1 cellular context compared by ENCODE assay signal in the genomic region with DNA sequence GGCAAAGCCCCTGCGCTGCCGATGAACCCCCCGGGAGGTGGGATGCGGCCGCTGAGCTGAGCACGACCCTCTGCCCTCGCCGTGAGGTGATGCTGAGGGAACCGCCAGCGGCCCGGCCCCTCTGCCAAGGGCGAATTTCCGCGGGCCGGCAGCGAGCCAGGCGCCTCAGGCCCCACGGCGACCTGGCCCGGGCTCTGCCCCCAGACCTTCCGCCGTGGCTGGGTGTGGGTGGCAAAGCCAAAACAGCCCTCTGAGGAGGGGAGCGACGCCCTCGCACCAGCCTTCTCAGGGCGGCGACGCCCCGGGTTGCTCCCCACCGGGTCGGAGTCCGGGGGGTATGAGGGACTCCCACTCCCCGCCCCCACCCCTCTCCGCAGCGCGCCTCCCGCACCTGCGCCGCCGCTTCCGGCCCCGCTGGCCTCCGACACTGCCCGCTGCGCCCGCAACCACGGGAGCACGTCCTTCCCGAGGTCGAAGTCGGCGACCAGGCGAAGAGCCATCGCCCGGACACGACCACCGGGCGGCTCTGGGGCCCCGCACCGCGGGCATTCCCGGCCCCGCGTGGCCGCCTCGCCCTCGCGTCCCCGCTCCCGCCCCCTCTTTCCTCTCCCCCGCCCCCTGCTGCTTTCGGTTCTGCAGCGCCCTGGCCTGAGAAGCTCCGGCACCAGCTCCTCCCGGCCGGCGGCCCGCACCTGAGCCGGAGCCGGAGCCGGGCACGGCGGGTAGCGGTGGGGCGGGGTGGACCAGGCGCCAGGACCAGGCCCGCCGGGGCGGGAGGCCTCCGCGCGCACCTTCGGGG.
TF ChIP-seq lines count a peak whose summit lies in the region.

A gene with protein sequence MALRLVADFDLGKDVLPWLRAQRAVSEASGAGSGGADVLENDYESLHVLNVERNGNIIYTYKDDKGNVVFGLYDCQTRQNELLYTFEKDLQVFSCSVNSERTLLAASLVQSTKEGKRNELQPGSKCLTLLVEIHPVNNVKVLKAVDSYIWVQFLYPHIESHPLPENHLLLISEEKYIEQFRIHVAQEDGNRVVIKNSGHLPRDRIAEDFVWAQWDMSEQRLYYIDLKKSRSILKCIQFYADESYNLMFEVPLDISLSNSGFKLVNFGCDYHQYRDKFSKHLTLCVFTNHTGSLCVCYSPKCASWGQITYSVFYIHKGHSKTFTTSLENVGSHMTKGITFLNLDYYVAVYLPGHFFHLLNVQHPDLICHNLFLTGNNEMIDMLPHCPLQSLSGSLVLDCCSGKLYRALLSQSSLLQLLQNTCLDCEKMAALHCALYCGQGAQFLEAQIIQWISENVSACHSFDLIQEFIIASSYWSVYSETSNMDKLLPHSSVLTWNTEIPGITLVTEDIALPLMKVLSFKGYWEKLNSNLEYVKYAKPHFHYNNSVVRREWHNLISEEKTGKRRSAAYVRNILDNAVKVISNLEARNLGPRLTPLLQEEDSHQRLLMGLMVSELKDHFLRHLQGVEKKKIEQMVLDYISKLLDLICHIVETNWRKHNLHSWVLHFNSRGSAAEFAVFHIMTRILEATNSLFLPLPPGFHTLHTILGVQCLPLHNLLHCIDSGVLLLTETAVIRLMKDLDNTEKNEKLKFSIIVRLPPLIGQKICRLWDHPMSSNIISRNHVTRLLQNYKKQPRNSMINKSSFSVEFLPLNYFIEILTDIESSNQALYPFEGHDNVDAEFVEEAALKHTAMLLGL (minus strand): TSS at position 528 of the 799 bp plus-strand sequence. CDS start 28 bp downstream, at position 500.

TF ChIP-seq in HepG2, 621 proteins besides CTCF, POLR2A, EP300 and RAD21 (continued from another document and continues in another):
- TF ChIP-seq, protein P1, sequence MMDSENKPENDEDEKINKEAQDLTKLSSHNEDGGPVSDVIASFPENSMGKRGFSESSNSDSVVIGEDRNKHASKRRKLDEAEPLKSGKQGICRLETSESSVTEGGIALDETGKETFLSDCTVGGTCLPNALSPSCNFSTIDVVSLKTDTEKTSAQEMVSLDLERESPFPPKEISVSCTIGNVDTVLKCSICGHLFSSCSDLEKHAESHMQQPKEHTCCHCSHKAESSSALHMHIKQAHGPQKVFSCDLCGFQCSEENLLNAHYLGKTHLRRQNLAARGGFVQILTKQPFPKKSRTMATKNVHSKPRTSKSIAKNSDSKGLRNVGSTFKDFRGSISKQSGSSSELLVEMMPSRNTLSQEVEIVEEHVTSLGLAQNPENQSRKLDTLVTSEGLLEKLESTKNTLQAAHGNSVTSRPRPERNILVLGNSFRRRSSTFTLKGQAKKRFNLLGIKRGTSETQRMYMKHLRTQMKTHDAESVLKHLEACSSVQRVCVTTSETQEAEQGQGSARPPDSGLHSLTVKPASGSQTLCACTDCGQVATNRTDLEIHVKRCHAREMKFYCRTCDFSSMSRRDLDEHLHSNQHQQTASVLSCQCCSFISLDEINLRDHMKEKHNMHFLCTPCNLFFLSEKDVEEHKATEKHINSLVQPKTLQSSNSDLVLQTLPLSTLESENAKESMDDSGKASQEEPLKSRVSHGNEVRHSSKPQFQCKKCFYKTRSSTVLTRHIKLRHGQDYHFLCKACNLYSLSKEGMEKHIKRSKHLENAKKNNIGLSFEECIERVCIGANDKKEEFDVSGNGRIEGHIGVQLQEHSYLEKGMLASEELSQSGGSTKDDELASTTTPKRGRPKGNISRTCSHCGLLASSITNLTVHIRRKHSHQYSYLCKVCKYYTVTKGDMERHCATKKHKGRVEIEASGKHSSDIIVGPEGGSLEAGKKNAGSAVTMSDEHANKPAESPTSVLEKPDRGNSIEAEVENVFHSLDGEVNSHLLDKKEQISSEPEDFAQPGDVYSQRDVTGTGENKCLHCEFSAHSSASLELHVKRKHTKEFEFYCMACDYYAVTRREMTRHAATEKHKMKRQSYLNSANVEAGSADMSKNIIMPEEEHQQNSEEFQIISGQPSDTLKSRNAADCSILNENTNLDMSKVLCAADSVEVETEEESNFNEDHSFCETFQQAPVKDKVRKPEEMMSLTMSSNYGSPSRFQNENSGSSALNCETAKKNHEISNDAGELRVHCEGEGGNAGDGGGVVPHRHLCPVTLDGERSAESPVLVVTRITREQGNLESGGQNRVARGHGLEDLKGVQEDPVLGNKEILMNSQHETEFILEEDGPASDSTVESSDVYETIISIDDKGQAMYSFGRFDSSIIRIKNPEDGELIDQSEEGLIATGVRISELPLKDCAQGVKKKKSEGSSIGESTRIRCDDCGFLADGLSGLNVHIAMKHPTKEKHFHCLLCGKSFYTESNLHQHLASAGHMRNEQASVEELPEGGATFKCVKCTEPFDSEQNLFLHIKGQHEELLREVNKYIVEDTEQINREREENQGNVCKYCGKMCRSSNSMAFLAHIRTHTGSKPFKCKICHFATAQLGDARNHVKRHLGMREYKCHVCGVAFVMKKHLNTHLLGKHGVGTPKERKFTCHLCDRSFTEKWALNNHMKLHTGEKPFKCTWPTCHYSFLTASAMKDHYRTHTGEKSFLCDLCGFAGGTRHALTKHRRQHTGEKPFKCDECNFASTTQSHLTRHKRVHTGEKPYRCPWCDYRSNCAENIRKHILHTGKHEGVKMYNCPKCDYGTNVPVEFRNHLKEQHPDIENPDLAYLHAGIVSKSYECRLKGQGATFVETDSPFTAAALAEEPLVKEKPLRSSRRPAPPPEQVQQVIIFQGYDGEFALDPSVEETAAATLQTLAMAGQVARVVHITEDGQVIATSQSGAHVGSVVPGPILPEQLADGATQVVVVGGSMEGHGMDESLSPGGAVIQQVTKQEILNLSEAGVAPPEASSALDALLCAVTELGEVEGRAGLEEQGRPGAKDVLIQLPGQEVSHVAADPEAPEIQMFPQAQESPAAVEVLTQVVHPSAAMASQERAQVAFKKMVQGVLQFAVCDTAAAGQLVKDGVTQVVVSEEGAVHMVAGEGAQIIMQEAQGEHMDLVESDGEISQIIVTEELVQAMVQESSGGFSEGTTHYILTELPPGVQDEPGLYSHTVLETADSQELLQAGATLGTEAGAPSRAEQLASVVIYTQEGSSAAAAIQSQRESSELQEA (CRISPR knock-in tag; IDR thresholded peaks at IDR 0.05; ENCODE audit: not compliant biosample characterization), result no peak
- TF ChIP-seq PHF21A (CRISPR knock-in tag; IDR thresholded peaks at IDR 0.05) (peak; percentile 46), HMGA1 (CRISPR knock-in tag; conservative IDR thresholded peaks at IDR 0.05) (no peak), SKI (IDR thresholded peaks at IDR 0.05; ENCODE audit: partially characterized antibody) (no peak), JUND (CRISPR knock-in tag; IDR thresholded peaks at IDR 0.05) (no peak), KAT8 (CRISPR knock-in tag; IDR thresholded peaks at IDR 0.05) (0 out of 2 replicates have a peak, but pooled peaks have one; percentile 7), FOXK2 (IDR thresholded peaks at IDR 0.05) (no peak), RXRB (CRISPR knock-in tag; IDR thresholded peaks at IDR 0.05; ENCODE audit: borderline replicate concordance) (peak; percentile 38; the same call in 1 of the 2 replicates), ZNF850 (CRISPR knock-in tag; conservative IDR thresholded peaks at IDR 0.05) (peak; percentile 10; the same call in 1 of the 2 replicates), CEBPG (CRISPR knock-in tag; IDR thresholded peaks at IDR 0.05) (no peak), IRX3 (CRISPR knock-in tag; IDR thresholded peaks at IDR 0.05; ENCODE audit: borderline replicate concordance, low read depth) (peak; percentile 86), ZNF235 (CRISPR knock-in tag; IDR thresholded peaks at IDR 0.05; ENCODE audit: borderline replicate concordance) (peak; percentile 48; the same call in 1 of the 2 replicates), ZNF331 (CRISPR knock-in tag; IDR thresholded peaks at IDR 0.05) (0 out of 2 replicates have a peak, but pooled peaks have one; percentile 9), ZNF776 (CRISPR knock-in tag; IDR thresholded peaks at IDR 0.05) (0 out of 2 replicates have a peak, but pooled peaks have one; percentile 33), ZNF232 (CRISPR knock-in tag; IDR thresholded peaks at IDR 0.05; ENCODE audit: borderline replicate concordance) (peak; percentile 71), RXRA (CRISPR knock-in tag; IDR thresholded peaks at IDR 0.05) (peak; percentile 59; the same call in 1 of the 2 replicates), ZFP1 (CRISPR knock-in tag; IDR thresholded peaks at IDR 0.05) (no peak)
- TF ChIP-seq, protein P2, sequence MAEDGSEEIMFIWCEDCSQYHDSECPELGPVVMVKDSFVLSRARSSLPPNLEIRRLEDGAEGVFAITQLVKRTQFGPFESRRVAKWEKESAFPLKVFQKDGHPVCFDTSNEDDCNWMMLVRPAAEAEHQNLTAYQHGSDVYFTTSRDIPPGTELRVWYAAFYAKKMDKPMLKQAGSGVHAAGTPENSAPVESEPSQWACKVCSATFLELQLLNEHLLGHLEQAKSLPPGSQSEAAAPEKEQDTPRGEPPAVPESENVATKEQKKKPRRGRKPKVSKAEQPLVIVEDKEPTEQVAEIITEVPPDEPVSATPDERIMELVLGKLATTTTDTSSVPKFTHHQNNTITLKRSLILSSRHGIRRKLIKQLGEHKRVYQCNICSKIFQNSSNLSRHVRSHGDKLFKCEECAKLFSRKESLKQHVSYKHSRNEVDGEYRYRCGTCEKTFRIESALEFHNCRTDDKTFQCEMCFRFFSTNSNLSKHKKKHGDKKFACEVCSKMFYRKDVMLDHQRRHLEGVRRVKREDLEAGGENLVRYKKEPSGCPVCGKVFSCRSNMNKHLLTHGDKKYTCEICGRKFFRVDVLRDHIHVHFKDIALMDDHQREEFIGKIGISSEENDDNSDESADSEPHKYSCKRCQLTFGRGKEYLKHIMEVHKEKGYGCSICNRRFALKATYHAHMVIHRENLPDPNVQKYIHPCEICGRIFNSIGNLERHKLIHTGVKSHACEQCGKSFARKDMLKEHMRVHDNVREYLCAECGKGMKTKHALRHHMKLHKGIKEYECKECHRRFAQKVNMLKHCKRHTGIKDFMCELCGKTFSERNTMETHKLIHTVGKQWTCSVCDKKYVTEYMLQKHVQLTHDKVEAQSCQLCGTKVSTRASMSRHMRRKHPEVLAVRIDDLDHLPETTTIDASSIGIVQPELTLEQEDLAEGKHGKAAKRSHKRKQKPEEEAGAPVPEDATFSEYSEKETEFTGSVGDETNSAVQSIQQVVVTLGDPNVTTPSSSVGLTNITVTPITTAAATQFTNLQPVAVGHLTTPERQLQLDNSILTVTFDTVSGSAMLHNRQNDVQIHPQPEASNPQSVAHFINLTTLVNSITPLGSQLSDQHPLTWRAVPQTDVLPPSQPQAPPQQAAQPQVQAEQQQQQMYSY (CRISPR knock-in tag; IDR thresholded peaks at IDR 0.05), result no peak
- TF ChIP-seq, protein P3, sequence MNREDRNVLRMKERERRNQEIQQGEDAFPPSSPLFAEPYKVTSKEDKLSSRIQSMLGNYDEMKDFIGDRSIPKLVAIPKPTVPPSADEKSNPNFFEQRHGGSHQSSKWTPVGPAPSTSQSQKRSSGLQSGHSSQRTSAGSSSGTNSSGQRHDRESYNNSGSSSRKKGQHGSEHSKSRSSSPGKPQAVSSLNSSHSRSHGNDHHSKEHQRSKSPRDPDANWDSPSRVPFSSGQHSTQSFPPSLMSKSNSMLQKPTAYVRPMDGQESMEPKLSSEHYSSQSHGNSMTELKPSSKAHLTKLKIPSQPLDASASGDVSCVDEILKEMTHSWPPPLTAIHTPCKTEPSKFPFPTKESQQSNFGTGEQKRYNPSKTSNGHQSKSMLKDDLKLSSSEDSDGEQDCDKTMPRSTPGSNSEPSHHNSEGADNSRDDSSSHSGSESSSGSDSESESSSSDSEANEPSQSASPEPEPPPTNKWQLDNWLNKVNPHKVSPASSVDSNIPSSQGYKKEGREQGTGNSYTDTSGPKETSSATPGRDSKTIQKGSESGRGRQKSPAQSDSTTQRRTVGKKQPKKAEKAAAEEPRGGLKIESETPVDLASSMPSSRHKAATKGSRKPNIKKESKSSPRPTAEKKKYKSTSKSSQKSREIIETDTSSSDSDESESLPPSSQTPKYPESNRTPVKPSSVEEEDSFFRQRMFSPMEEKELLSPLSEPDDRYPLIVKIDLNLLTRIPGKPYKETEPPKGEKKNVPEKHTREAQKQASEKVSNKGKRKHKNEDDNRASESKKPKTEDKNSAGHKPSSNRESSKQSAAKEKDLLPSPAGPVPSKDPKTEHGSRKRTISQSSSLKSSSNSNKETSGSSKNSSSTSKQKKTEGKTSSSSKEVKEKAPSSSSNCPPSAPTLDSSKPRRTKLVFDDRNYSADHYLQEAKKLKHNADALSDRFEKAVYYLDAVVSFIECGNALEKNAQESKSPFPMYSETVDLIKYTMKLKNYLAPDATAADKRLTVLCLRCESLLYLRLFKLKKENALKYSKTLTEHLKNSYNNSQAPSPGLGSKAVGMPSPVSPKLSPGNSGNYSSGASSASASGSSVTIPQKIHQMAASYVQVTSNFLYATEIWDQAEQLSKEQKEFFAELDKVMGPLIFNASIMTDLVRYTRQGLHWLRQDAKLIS (CRISPR knock-in tag; IDR thresholded peaks at IDR 0.05), result peak; percentile 92
- TF ChIP-seq, protein P4, sequence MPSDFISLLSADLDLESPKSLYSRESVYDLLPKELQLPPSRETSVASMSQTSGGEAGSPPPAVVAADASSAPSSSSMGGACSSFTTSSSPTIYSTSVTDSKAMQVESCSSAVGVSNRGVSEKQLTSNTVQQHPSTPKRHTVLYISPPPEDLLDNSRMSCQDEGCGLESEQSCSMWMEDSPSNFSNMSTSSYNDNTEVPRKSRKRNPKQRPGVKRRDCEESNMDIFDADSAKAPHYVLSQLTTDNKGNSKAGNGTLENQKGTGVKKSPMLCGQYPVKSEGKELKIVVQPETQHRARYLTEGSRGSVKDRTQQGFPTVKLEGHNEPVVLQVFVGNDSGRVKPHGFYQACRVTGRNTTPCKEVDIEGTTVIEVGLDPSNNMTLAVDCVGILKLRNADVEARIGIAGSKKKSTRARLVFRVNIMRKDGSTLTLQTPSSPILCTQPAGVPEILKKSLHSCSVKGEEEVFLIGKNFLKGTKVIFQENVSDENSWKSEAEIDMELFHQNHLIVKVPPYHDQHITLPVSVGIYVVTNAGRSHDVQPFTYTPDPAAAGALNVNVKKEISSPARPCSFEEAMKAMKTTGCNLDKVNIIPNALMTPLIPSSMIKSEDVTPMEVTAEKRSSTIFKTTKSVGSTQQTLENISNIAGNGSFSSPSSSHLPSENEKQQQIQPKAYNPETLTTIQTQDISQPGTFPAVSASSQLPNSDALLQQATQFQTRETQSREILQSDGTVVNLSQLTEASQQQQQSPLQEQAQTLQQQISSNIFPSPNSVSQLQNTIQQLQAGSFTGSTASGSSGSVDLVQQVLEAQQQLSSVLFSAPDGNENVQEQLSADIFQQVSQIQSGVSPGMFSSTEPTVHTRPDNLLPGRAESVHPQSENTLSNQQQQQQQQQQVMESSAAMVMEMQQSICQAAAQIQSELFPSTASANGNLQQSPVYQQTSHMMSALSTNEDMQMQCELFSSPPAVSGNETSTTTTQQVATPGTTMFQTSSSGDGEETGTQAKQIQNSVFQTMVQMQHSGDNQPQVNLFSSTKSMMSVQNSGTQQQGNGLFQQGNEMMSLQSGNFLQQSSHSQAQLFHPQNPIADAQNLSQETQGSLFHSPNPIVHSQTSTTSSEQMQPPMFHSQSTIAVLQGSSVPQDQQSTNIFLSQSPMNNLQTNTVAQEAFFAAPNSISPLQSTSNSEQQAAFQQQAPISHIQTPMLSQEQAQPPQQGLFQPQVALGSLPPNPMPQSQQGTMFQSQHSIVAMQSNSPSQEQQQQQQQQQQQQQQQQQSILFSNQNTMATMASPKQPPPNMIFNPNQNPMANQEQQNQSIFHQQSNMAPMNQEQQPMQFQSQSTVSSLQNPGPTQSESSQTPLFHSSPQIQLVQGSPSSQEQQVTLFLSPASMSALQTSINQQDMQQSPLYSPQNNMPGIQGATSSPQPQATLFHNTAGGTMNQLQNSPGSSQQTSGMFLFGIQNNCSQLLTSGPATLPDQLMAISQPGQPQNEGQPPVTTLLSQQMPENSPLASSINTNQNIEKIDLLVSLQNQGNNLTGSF (CRISPR knock-in tag; IDR thresholded peaks at IDR 0.05), result peak; percentile 79
- TF ChIP-seq, protein P5, sequence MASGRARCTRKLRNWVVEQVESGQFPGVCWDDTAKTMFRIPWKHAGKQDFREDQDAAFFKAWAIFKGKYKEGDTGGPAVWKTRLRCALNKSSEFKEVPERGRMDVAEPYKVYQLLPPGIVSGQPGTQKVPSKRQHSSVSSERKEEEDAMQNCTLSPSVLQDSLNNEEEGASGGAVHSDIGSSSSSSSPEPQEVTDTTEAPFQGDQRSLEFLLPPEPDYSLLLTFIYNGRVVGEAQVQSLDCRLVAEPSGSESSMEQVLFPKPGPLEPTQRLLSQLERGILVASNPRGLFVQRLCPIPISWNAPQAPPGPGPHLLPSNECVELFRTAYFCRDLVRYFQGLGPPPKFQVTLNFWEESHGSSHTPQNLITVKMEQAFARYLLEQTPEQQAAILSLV (CRISPR knock-in tag; IDR thresholded peaks at IDR 0.05; ENCODE audit: borderline replicate concordance), result 0 out of 2 replicates have a peak, but pooled peaks have one; percentile 16
